Comparison of ENCODE assay signal across 26 cellular contexts in the genomic region with DNA sequence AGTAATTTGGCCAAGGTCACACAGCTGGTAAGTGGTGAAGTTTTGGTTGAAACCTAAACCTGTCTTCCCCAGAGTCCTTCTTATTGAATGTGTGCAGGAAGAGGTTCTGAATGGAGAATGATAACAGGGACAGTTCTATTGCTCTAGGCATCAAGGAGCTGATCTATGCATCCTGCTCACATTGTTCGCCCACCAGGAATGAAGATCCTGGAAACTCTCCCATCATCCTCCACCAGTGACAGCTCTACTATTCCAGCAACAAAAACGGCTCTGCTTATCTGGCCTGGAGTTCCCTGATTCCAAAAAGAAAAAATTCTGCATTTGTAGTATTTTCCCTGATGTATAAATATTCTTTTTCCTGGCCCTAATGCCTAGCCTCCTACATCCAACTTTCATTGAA. TPM values are rescaled to one million over a fixed set of nuclear protein-coding genes. Genes with fewer than 3 reads are reported as not detected.
"Had no signal": no experiment of that assay in that cellular context is flagged by ENCODE, and none has a peak within 500 bp of the region (broad histone marks: within the 10 kb centered on the region; RNA-seq: fewer than 3 reads in every experiment).

No MANE protein-coding gene starts in this region.

- H3K4me3 Mint-ChIP-seq: activated CD4-positive, alpha-beta T cell treated with anti-CD3 and anti-CD28 coated beads for 36 hours; activated CD4-positive, alpha-beta T cell treated with anti-CD3 and anti-CD28 coated beads, Interleukin-2, amount 10 ng/mL, durations not matched to agents 7 days and 5 days; activated CD8-positive, alpha-beta T cell treated with anti-CD3 and anti-CD28 coated beads, Interleukin-2, amount 10 ng/mL, durations not matched to agents 7 days and 5 days; activated naive CD4-positive, alpha-beta T cell treated with anti-CD3 and anti-CD28 coated beads, Interleukin-2, amount 50 U/mL, for 24 hours; activated naive CD8-positive, alpha-beta T cell treated with anti-CD3 and anti-CD28 coated beads, Interleukin-2, amount 10 ng/mL, durations not matched to agents 7 days and 5 days; activated T-cell treated with anti-CD3 and anti-CD28 coated beads, Interleukin-2, amount 50 U/mL, for 24 hours; WTC11 had no signal

- H3K36me3 Mint-ChIP-seq: activated naive CD4-positive, alpha-beta T cell treated with anti-CD3 and anti-CD28 coated beads, Interleukin-2, amount 50 U/mL, for 24 hours; activated naive CD8-positive, alpha-beta T cell treated with anti-CD3 and anti-CD28 coated beads, Interleukin-2, amount 10 ng/mL, durations not matched to agents 7 days and 5 days; WTC11 had no signal

- H3K4me1 ChIP-seq: SJCRH30 had no signal

- H3K27me3 ChIP-seq: brain microvascular endothelial cell, SJCRH30 had no signal

- H3K9me3 Mint-ChIP-seq: activated CD4-positive, alpha-beta T cell treated with anti-CD3 and anti-CD28 coated beads, Interleukin-2, amount 10 ng/mL, durations not matched to agents 7 days and 5 days; activated naive CD4-positive, alpha-beta T cell treated with anti-CD3 and anti-CD28 coated beads, Interleukin-2, amount 50 U/mL, for 24 hours; activated naive CD8-positive, alpha-beta T cell treated with anti-CD3 and anti-CD28 coated beads, Interleukin-2, amount 10 ng/mL, durations not matched to agents 7 days and 5 days; activated T-cell treated with anti-CD3 and anti-CD28 coated beads, Interleukin-2, amount 50 U/mL, for 24 hours; activated T-helper 2 cell treated with anti-CD3 and anti-CD28 coated beads, Interferon-gamma antibody, Interleukin-2, Interleukin-4, amounts not matched to agents 10 μg/mL and 5 μg/mL and 100 μg/mL, durations not matched to agents 14 hours and 24 hours and 36 hours; WTC11 had no signal

- H3K36me3 ChIP-seq: brain microvascular endothelial cell, SJCRH30 had no signal

- H3K4me1 Mint-ChIP-seq: activated CD4-positive, alpha-beta T cell treated with anti-CD3 and anti-CD28 coated beads for 36 hours; activated CD4-positive, alpha-beta T cell treated with anti-CD3 and anti-CD28 coated beads, Interleukin-2, amount 10 ng/mL, durations not matched to agents 7 days and 5 days; activated naive CD4-positive, alpha-beta T cell treated with anti-CD3 and anti-CD28 coated beads, Interleukin-2, amount 50 U/mL, for 24 hours; activated naive CD8-positive, alpha-beta T cell treated with anti-CD3 and anti-CD28 coated beads, Interleukin-2, amount 10 ng/mL, durations not matched to agents 7 days and 5 days had no signal

- FAIRE-seq: TTC549 had no signal

- DNase-seq: activated CD4-positive, alpha-beta T cell treated with anti-CD3 and anti-CD28 coated beads for 36 hours; activated CD4-positive, alpha-beta T cell treated with anti-CD3 and anti-CD28 coated beads, Interleukin-2, amount 10 ng/mL, durations not matched to agents 7 days and 5 days; activated CD4-positive, alpha-beta T cell treated with anti-CD3 and anti-CD28 coated beads, Interleukin-2, amount 50 U/mL, for 48 hours; activated CD8-positive, alpha-beta T cell treated with anti-CD3 and anti-CD28 coated beads, Interleukin-2, amount 10 ng/mL, durations not matched to agents 7 days and 5 days; activated gamma-delta T cell; activated naive CD4-positive, alpha-beta T cell treated with Interleukin-2 at 50 U/mL for 16 hours; activated naive CD8-positive, alpha-beta T cell treated with anti-CD3 and anti-CD28 coated beads, Interleukin-2, amount 10 ng/mL, durations not matched to agents 7 days and 5 days; activated T-cell treated with anti-CD3 and anti-CD28 coated beads, Interleukin-2, amount 50 U/mL, for 24 hours; brain microvascular endothelial cell; central memory CD4-positive, alpha-beta T cell; NCI-H1105; NCI-H1417 treated with DMSO at 0.1 percent for 48 hours; NCI-H1930; NCI-H2081 treated with DMSO at 0.1 percent for 48 hours; NCI-H345; NCI-H524 treated with DMSO at 0.1 percent for 48 hours; SHP77; SJCRH30 had no signal

- H3K9me3 ChIP-seq: SJCRH30 had no signal

- H3K27ac ChIP-seq: brain microvascular endothelial cell, KMS-11, SJCRH30, SK-N-MC had no signal

- H3K27ac Mint-ChIP-seq: activated CD4-positive, alpha-beta T cell treated with anti-CD3 and anti-CD28 coated beads for 36 hours; activated CD4-positive, alpha-beta T cell treated with anti-CD3 and anti-CD28 coated beads, Interleukin-2, amount 10 ng/mL, durations not matched to agents 7 days and 5 days; activated CD8-positive, alpha-beta T cell treated with anti-CD3 and anti-CD28 coated beads, Interleukin-2, amount 10 ng/mL, durations not matched to agents 7 days and 5 days; activated naive CD4-positive, alpha-beta T cell treated with anti-CD3 and anti-CD28 coated beads, Interleukin-2, amount 50 U/mL, for 24 hours; activated naive CD8-positive, alpha-beta T cell treated with anti-CD3 and anti-CD28 coated beads, Interleukin-2, amount 10 ng/mL, durations not matched to agents 7 days and 5 days; activated T-cell treated with anti-CD3 and anti-CD28 coated beads, Interleukin-2, amount 50 U/mL, for 24 hours; activated T-helper 2 cell treated with anti-CD3 and anti-CD28 coated beads, Interferon-gamma antibody, Interleukin-2, Interleukin-4, amounts not matched to agents 10 μg/mL and 5 μg/mL and 100 μg/mL, durations not matched to agents 14 hours and 24 hours and 36 hours; WTC11 had no signal

- H3K4me3 ChIP-seq: SJCRH30, SK-N-MC had no signal

- ATAC-seq: activated CD4-positive, alpha-beta T cell treated with anti-CD3 and anti-CD28 coated beads for 36 hours; activated CD4-positive, CD25-positive, alpha-beta regulatory T cell treated with anti-CD3 and anti-CD28 coated beads, Interleukin-2, amount 50 U/mL, for 24 hours; activated CD8-positive, alpha-beta T cell treated with anti-CD3 and anti-CD28 coated beads, Interleukin-2, amount 10 ng/mL, durations not matched to agents 7 days and 5 days; Panc1; WTC11 had no signal

RNA-seq across cellular contexts. Expression of gene TNFAIP8L3, which starts 16.4 kb away (rescaled TPM):
- total RNA-seq: activated CD4-positive, alpha-beta T cell treated with anti-CD3 and anti-CD28 coated beads for 36 hours; activated CD4-positive, alpha-beta T cell treated with anti-CD3 and anti-CD28 coated beads, Interleukin-2, amount 10 ng/mL, durations not matched to agents 7 days and 5 days; activated CD8-positive, alpha-beta T cell treated with anti-CD3 and anti-CD28 coated beads, Interleukin-2, amount 10 ng/mL, durations not matched to agents 7 days and 5 days had no signal
